8 cellular contexts compared by ENCODE assay signal in the genomic region with DNA sequence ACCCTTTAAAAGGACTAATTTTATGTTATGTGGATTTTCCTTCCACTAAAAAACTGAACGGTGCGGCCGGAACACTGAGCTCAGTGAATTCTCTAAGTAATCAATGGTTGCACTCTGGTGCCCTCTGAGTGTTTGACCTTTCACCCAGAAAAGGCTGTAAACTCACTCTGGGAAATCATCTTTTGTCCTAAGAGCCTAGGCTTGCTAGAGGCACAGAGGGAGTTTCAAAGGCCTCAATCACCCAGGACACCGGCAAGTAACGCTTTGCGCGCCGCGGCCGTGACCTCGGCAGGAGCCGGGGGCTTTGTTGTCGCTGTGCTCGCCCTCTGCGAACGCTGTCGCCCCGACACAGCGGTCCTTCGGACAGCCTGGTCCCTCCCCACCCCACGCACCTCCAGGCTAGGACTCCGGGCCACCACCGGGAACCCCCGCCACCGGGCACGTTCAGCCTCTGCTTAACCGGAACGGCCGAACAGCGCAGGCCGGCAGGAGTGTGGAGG. TPM values are rescaled to one million over a fixed set of nuclear protein-coding genes. Genes with fewer than 3 reads are reported as not detected.
DNase-seq lines count a peak whose midpoint lies in the region; ATAC-seq and TF ChIP-seq lines count a peak whose summit lies in the region.

No MANE protein-coding gene starts in this region.

- H3K4me3 ChIP-seq in NB4 (ENCODE audit: low read depth, low read length) (peak overlapping the region; percentile 92), mononuclear cell (ENCODE audit: low read length) (peak overlapping the region; percentile 92)

- H3K27me3 ChIP-seq in mononuclear cell (ENCODE audit: insufficient read depth, low read length): no peaks in the 10 kb centered on the region

- DNase-seq in NCI-H146 (lab: John Stamatoyannopoulos, UW) (peak; percentile 63), NCI-H146 treated with DMSO at 0.1 percent for 48 hours (lab: John Stamatoyannopoulos, UW; ENCODE audit: unreplicated experiment) (no peak), H4 (ENCODE audit: low spot score) (peak; percentile 8), NB4 (ENCODE audit: low read depth) (no peak), GDM1 (lab: John Stamatoyannopoulos, UW) (no peak), SKM-1 treated with dmso at 0.1 percent for 144 hours (lab: John Stamatoyannopoulos, UW; ENCODE audit: unreplicated experiment) (no peak)
- no peak for DNase-seq in central memory CD8-positive, alpha-beta T cell (ENCODE audit: low spot score in 2 of 2)

- no peak for TF ChIP-seq CTCF in NB4 (IDR thresholded peaks at IDR 0.05; ENCODE audit: low read depth, low read length)

- no peaks in the 10 kb centered on the region for H3K27me3 Mint-ChIP-seq in central memory CD8-positive, alpha-beta T cell

- H3K4me1 Mint-ChIP-seq in central memory CD8-positive, alpha-beta T cell: peaks cover 32% of the 10 kb centered on the region

- peaks cover 24% of the 10 kb centered on the region for H3K36me3 Mint-ChIP-seq in central memory CD8-positive, alpha-beta T cell (ENCODE audit: insufficient read depth)

- H3K4me3 Mint-ChIP-seq in central memory CD8-positive, alpha-beta T cell: peak overlapping the region; percentile 95

- TF ChIP-seq POLR2A in NB4 (IDR thresholded peaks at IDR 0.05; ENCODE audit: extremely low read depth, insufficient read length): no peak

- no peak for ATAC-seq in central memory CD8-positive, alpha-beta T cell (replicated peaks; ENCODE audit: extremely low read depth, poor library complexity, severe bottlenecking)

- no peaks in the 10 kb centered on the region for H3K9me3 Mint-ChIP-seq in central memory CD8-positive, alpha-beta T cell

- no peaks in the 10 kb centered on the region for H3K9me3 ChIP-seq in mononuclear cell (ENCODE audit: low read depth, low read length)

- H3K27ac Mint-ChIP-seq in central memory CD8-positive, alpha-beta T cell (ENCODE audit: low read depth): peak overlapping the region; percentile 16

- peaks cover 39% of the 10 kb centered on the region for H3K4me1 ChIP-seq in mononuclear cell (ENCODE audit: insufficient read depth, low read length)

RNA-seq across cellular contexts. Expression of gene ISCA1, which starts 0.7 kb away (rescaled TPM):
- total RNA-seq in H4 (2014; rRNA removed; shearing (Covaris generic)): 48.1 and 54.7 TPM in 2 replicates
- 72.6 TPM for total RNA-seq in mononuclear cell

RNA-seq across cellular contexts. Expression of gene C9orf153, which starts 22.2 kb away (rescaled TPM):
- total RNA-seq in H4 (2014; rRNA removed; shearing (Covaris generic)): not detected in 2 replicates
- total RNA-seq in mononuclear cell: 1.9 TPM

Comparison
In these comparisons a context has a peak if more than half of its experiments do, and no peak if none do; other contexts are left out.
1. DNase-seq: peak in NCI-H146 (single experiment) and H4 (single experiment); none in NCI-H146 treated with DMSO at 0.1 percent for 48 hours (single experiment), NB4 (single experiment), central memory CD8-positive, alpha-beta T cell (0 of 2), GDM1 (single experiment) and SKM-1 treated with dmso at 0.1 percent for 144 hours (single experiment).